Comparison of ENCODE assay signal across 9 cellular contexts in genomic region chr18:50662177-50662576, GRCh38.
A peak's percentile ranks its signal among the peaks of the same experiment; 100 is the strongest.
DNase-seq lines count a peak whose midpoint lies in the region; ATAC-seq, FAIRE-seq and TF ChIP-seq lines count a peak whose summit lies in the region.
"Had no signal": no experiment of that assay in that cellular context is flagged by ENCODE, and none has a peak within 500 bp of the region (broad histone marks: within the 10 kb centered on the region; RNA-seq: fewer than 3 reads in every experiment).

No MANE protein-coding gene starts in this region.

- H3K4me3 ChIP-seq in Loucy (ENCODE audit: low read length, poor library complexity, severe bottlenecking) (no peak overlapping the region), GM12878 (no peak overlapping the region)

- RAD21 ChIA-PET in GM12878 (lab: Charles Lee; ENCODE audit: unreplicated experiment): no interaction called here

- TF ChIP-seq CTCF in GM10266 (IDR thresholded peaks at IDR 0.05; ENCODE audit: control insufficient read depth, insufficient read depth, low read depth, missing control alignments): peak; percentile 17
- peak; percentile 42; the same call in 1 of the 2 replicates for TF ChIP-seq CTCF in Loucy (conservative IDR thresholded peaks at IDR 0.05; ENCODE audit: low read length)
- TF ChIP-seq CTCF in GM12878 (IDR thresholded peaks at IDR 0.05 in 2 of 3, conservative IDR thresholded peaks at IDR 0.05 in 1 of 3; ENCODE audit: control insufficient read depth in 2 of 3, extremely low read depth in 1 of 3, insufficient read depth in 1 of 3, low read depth in 3 of 3, low read length in 3 of 3): peak; percentile 18 to 50 (median 41); a peak in 3 of 6 replicates
- peak; percentile 60 for TF ChIP-seq CTCF in nephron progenitor cell (IDR thresholded peaks at IDR 0.05)

- no peaks in the 10 kb centered on the region for H3K27me3 Mint-ChIP-seq in nephron progenitor cell (ENCODE audit: low read depth, poor library complexity)

- in situ Hi-C loops in GM12878 (cut with MboI): no loop called here

- no peak for TF ChIP-seq EP300 in GM12878 (IDR thresholded peaks at IDR 0.05; ENCODE audit: borderline replicate concordance in 1 of 2, control insufficient read depth in 1 of 2, low read depth in 2 of 2, low read length in 2 of 2)

- SMC1A ChIA-PET in GM12878 (lab: Charles Lee; ENCODE audit: uncharacterized antibody, unreplicated experiment): no interaction called here

- peak; percentile 18 for DNase-seq in GM10266 (ENCODE audit: extremely low spot score)
- no peak for DNase-seq in GM12878 (ENCODE audit: low read depth, low spot score)
- no peak for DNase-seq in nephron progenitor cell
- no peak for DNase-seq in activated CD4-positive, CD25-positive, alpha-beta regulatory T cell (lab: John Stamatoyannopoulos, UW)
- no peak for DNase-seq in GOT3 (lab: John Stamatoyannopoulos, UW)
- DNase-seq: activated T-cell treated with anti-CD3 and anti-CD28 coated beads, Interleukin-2, amount 50 U/mL, for 1 hour had no signal

- H3K4me2 ChIP-seq in Loucy (ENCODE audit: low read depth, low read length, poor library complexity, severe bottlenecking) (no peak overlapping the region), GM12878 (ENCODE audit: control insufficient read depth, insufficient read depth) (no peak overlapping the region)

- H3K36me3 ChIP-seq in Loucy (ENCODE audit: insufficient read depth, low read length): no peaks in the 10 kb centered on the region
- H3K36me3 ChIP-seq in GM12878 (ENCODE audit: control insufficient read depth in 2 of 2, insufficient read depth in 2 of 2, low read length in 1 of 2): no peaks in the 10 kb centered on the region

- H3K4me3 Mint-ChIP-seq in nephron progenitor cell: peak overlapping the region; percentile 36

- H3F3A ChIP-seq in Loucy (ENCODE audit: low read depth): no peaks in the 10 kb centered on the region

- H2AFZ ChIP-seq in Loucy (ENCODE audit: low read length) (no peak overlapping the region), GM12878 (ENCODE audit: control insufficient read depth, low read depth, low read length) (no peak overlapping the region)

- H3K27me3 ChIP-seq in Loucy (ENCODE audit: insufficient read depth, low read length, poor library complexity, severe bottlenecking): no peaks in the 10 kb centered on the region
- no peaks in the 10 kb centered on the region for H3K27me3 ChIP-seq in GM12878 (replicated peaks in 1 of 2; ENCODE audit: control insufficient read depth in 2 of 2, insufficient read depth in 2 of 2, low read length in 1 of 2)

- H3K79me2 ChIP-seq in Loucy (ENCODE audit: insufficient read depth, low read length) (no peaks in the 10 kb centered on the region), GM12878 (ENCODE audit: control insufficient read depth, insufficient read depth, low read length) (no peaks in the 10 kb centered on the region)

- CTCF ChIA-PET in GM12878 (lab: Yijun Ruan, JAX): interaction anchor here (1.3 to 1.5 kb wide), 2 partner anchors 9 to 123 kb away, joined by 4 read pairs; no protein-coding TSS in a partner anchor

- peaks cover 69% of the 10 kb centered on the region for H3K4me1 Mint-ChIP-seq in nephron progenitor cell

- 3% methylated on average over 3 of the region's 3 CpGs for WGBS in GM12878 (ENCODE audit: insufficient coverage, insufficient replicate concordance, low lambda C conversion rate, missing lambda C conversion rate)

- H3K9me3 ChIP-seq in Loucy (ENCODE audit: insufficient read depth, low read depth, low read length) (peaks cover 4% of the 10 kb centered on the region; the same call in 1 of the 2 replicates), GM12878 (replicated peaks; ENCODE audit: control insufficient read depth, insufficient read depth, low read length) (peaks cover 3% of the 10 kb centered on the region; the same call in 2 of the 3 replicates)

- H4K20me1 ChIP-seq in Loucy (ENCODE audit: insufficient read depth, low read length, poor library complexity, severe bottlenecking): no peaks in the 10 kb centered on the region
- H4K20me1 ChIP-seq in GM12878 (ENCODE audit: control insufficient read depth, insufficient read depth): no peaks in the 10 kb centered on the region

- POLR2A ChIA-PET in GM12878 (lab: Charles Lee): no interaction called here

- no peaks in the 10 kb centered on the region for H3K9me2 ChIP-seq in Loucy (replicated peaks; ENCODE audit: low read depth, low read length)

- no TSS peak for BruUV-seq in GM12878 (replicated peaks; lab: Mats Ljungman, UMichigan)

- intact Hi-C loops in GM12878 (cut with micrococcal nuclease; ENCODE audit: unreplicated experiment): loop anchor here (5.0 kb wide), 1 partner anchor 120 kb away; no protein-coding TSS in a partner anchor

- peak; percentile 56 for TF ChIP-seq RAD21 in GM12878 (IDR thresholded peaks at IDR 0.05; ENCODE audit: insufficient read depth, low read depth, low read length)

- H3K27ac ChIP-seq in GM12878 (ENCODE audit: control insufficient read depth, insufficient read depth): no peak overlapping the region

- ATAC-seq in GM12878 (no peak), HG02623 (IDR thresholded peaks at IDR 0.05; ENCODE audit: unreplicated experiment) (no peak), GM19328 (IDR thresholded peaks at IDR 0.05; ENCODE audit: unreplicated experiment) (no peak)

- peaks cover 25% of the 10 kb centered on the region for H3K9me3 Mint-ChIP-seq in nephron progenitor cell

- H3K9ac ChIP-seq in Loucy (ENCODE audit: low read depth, low read length, poor library complexity, severe bottlenecking) (no peak overlapping the region), GM12878 (ENCODE audit: control insufficient read depth, insufficient read depth, low read length) (no peak overlapping the region)

- H3K36me3 Mint-ChIP-seq in nephron progenitor cell (ENCODE audit: low read depth): peaks cover 20% of the 10 kb centered on the region

- FAIRE-seq in GM12878 (lab: Jason Lieb, UNC): no peak

- H3K4me1 ChIP-seq in Loucy (ENCODE audit: insufficient read depth, low read length, poor library complexity, severe bottlenecking): no peaks in the 10 kb centered on the region
- H3K4me1 ChIP-seq in GM12878 (ENCODE audit: control insufficient read depth, insufficient read depth, low read length): no peaks in the 10 kb centered on the region

- peak overlapping the region; percentile 76 for H3K27ac Mint-ChIP-seq in nephron progenitor cell

- no peak for TF ChIP-seq POLR2A in GM12878 (IDR thresholded peaks at IDR 0.05; ENCODE audit: low read depth, low read length)

TF ChIP-seq in GM12878, 131 proteins besides CTCF, POLR2A, EP300 and RAD21:
- no peak for TF ChIP-seq ZZZ3 (IDR thresholded peaks at IDR 0.05; ENCODE audit: control insufficient read depth, insufficient read length, low read depth)
- no peak for TF ChIP-seq CHD1 (IDR thresholded peaks at IDR 0.05; ENCODE audit: low read depth, low read length)
- peak; percentile 37; the same call in 1 of the 2 replicates for TF ChIP-seq SMC3 (IDR thresholded peaks at IDR 0.05; ENCODE audit: borderline replicate concordance, low read length)
- TF ChIP-seq ETV6 (conservative IDR thresholded peaks at IDR 0.05 in 1 of 2, IDR thresholded peaks at IDR 0.05 in 1 of 2; ENCODE audit: borderline replicate concordance in 1 of 2, low read depth in 1 of 2): no peak
- no peak for TF ChIP-seq REST (IDR thresholded peaks at IDR 0.05; ENCODE audit: low read depth, low read length)
